In the genomic region with DNA sequence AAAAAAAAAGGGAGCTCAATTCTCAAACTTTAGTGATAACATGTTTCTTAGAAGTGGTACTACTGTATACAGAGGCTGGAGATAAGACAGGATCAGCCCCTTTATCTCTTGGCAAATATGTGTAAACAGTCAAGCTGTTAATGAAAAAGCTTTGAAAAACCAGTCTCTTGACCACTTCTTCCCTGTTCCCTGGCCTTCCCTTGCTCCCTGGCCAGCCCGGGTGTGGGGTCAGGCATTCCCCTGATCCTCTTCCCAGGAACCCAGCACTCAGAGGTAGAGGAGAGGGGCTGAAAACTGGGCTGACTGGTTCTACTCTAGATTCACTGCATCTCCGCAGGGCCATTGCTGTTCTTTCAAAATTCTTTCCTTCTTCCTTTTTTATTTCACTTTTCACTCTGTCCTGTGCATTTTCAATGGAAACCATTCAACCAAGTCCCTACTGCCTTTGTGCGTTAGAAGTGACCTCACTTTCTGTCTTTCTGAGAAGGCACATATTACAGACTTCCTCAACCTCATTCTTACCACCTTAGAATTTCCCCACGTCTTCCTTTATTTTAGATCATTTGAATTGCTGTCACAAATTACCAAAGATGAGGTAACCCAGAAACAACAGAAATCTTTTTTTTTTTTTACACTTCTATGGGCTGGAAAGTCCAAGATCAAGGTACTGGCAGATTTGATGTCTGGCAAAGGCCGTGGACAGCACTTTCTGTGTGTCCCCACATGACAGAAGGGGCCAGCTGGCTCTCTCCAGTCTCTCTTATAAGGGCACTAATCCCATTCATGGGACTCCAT, we compare ENCODE assay signal across 9 cellular contexts. TPM values are rescaled to one million over a fixed set of nuclear protein-coding genes. Genes with fewer than 3 reads are reported as not detected.
DNase-seq lines count a peak whose midpoint lies in the region; ATAC-seq and TF ChIP-seq lines count a peak whose summit lies in the region.
"Had no signal": no experiment of that assay in that cellular context is flagged by ENCODE, and none has a peak within 500 bp of the region (broad histone marks: within the 10 kb centered on the region; RNA-seq: fewer than 3 reads in every experiment).

No MANE protein-coding gene starts in this region.

- no peak overlapping the region for H2AK9ac ChIP-seq in IMR-90 (replicated peaks; ENCODE audit: low read depth, low read length, poor library complexity)

- no peak overlapping the region for H2AK5ac ChIP-seq in IMR-90 (ENCODE audit: low read depth, low read length)
- H2AK5ac ChIP-seq in mesendoderm (ENCODE audit: low read length), result no peak overlapping the region

- H2BK120ac ChIP-seq in IMR-90 (ENCODE audit: low read depth, low read length), result no peak overlapping the region
- no peak overlapping the region for H2BK120ac ChIP-seq in mesendoderm (ENCODE audit: low read depth, low read length)

- peak overlapping the region; percentile 31; the same call in 1 of the 2 replicates for H4K5ac ChIP-seq in IMR-90 (ENCODE audit: low read depth, low read length)
- H4K5ac ChIP-seq in mesendoderm (ENCODE audit: low read length), result no peak overlapping the region

- ATAC-seq in GM21515 (IDR thresholded peaks at IDR 0.05; ENCODE audit: unreplicated experiment) (peak; percentile 39), IMR-90 (ENCODE audit: low read depth) (no peak), HG02840 (IDR thresholded peaks at IDR 0.05; ENCODE audit: low FRiP score, unreplicated experiment) (no peak), PC-3 (no peak)

- TF ChIP-seq CTCF in GM13977 (IDR thresholded peaks at IDR 0.05; ENCODE audit: extremely low read depth, insufficient read depth, missing control alignments) (no peak), IMR-90 (conservative IDR thresholded peaks at IDR 0.05; ENCODE audit: low read depth, low read length) (no peak), PC-3 (conservative IDR thresholded peaks at IDR 0.05; ENCODE audit: low read depth, low read length) (no peak), dorsolateral prefrontal cortex (IDR thresholded peaks at IDR 0.05 in 54 of 56, conservative IDR thresholded peaks at IDR 0.05 in 2 of 56; ENCODE audit: low read depth in 1 of 56, partially characterized antibody in 56 of 56) (no peak)

- dilution Hi-C loops in IMR-90 (cut with HindIII; ENCODE audit: low sequenced_read_pairs, unreplicated experiment), result no loop called here

- TF ChIP-seq POLR2A in IMR-90 (IDR thresholded peaks at IDR 0.05; ENCODE audit: low read depth, low read length), result no peak

- POLR2A ChIA-PET in IMR-90 (lab: Charles Lee; ENCODE audit: unreplicated experiment) (no interaction called here), PC-3 (lab: Charles Lee; ENCODE audit: unreplicated experiment) (no interaction called here)

- H2BK20ac ChIP-seq in IMR-90 (ENCODE audit: low read depth, low read length), result no peak overlapping the region

- CTCF ChIA-PET in IMR-90 (lab: Yijun Ruan, JAX) (interaction anchor here (0.6 to 0.7 kb wide), 2 partner anchors 637 to 1315 kb away, joined by 3 to 4 read pairs; no protein-coding TSS in a partner anchor), PC-3 (lab: Charles Lee) (no interaction called here)

- H3K4me1 ChIP-seq in IMR-90 (ENCODE audit: control insufficient read depth, insufficient read depth, low read length), result peaks cover 8% of the 10 kb centered on the region
- peaks cover 3% of the 10 kb centered on the region for H3K4me1 ChIP-seq in mesendoderm (ENCODE audit: control insufficient read depth, low read depth, low read length)
- H3K4me1 ChIP-seq in PC-3 (ENCODE audit: insufficient read depth, low read length), result peaks cover 14% of the 10 kb centered on the region

- H3K9ac ChIP-seq in IMR-90 (ENCODE audit: low read depth, low read length) (no peak overlapping the region), mesendoderm (ENCODE audit: low read length) (no peak overlapping the region), PC-3 (ENCODE audit: low read length) (no peak overlapping the region)

- no peak for TF ChIP-seq RAD21 in IMR-90 (IDR thresholded peaks at IDR 0.05; ENCODE audit: low read length)

- no peaks in the 10 kb centered on the region for H3K9me2 ChIP-seq in PC-3 (replicated peaks; ENCODE audit: low read length)

- H3K36me3 ChIP-seq in IMR-90 (ENCODE audit: control insufficient read depth, insufficient read depth, low read length) (no peaks in the 10 kb centered on the region), mesendoderm (ENCODE audit: control insufficient read depth, insufficient read depth, low read length) (no peaks in the 10 kb centered on the region), PC-3 (ENCODE audit: low read depth, low read length) (no peaks in the 10 kb centered on the region)

- H4K91ac ChIP-seq in IMR-90 (ENCODE audit: insufficient read depth, low read depth, low read length), result no peak overlapping the region

- H3K23ac ChIP-seq in IMR-90 (ENCODE audit: low read depth, low read length) (no peak overlapping the region), mesendoderm (ENCODE audit: low read length) (no peak overlapping the region)

- H3F3A ChIP-seq in PC-3 (ENCODE audit: low read length, unreplicated experiment), result no peaks in the 10 kb centered on the region

- H3K27me3 ChIP-seq in IMR-90 (ENCODE audit: control insufficient read depth, insufficient read depth, low read length), result no peaks in the 10 kb centered on the region
- no peaks in the 10 kb centered on the region for H3K27me3 ChIP-seq in mesendoderm (ENCODE audit: insufficient read depth, low read length, poor library complexity)
- H3K27me3 ChIP-seq in PC-3 (ENCODE audit: low read length), result no peaks in the 10 kb centered on the region
- peaks cover 0 to 4% (median 0%) of the 10 kb centered on the region in 45 donors for H3K27me3 ChIP-seq in dorsolateral prefrontal cortex

- intact Hi-C loops in IMR-90 (cut with micrococcal nuclease), result no loop called here
- intact Hi-C loops in PC-3 (cut with micrococcal nuclease), result no loop called here
- intact Hi-C loops in dorsolateral prefrontal cortex (cut with DNase I), result no loop called here

- H3K4me2 ChIP-seq in IMR-90 (ENCODE audit: low read depth, low read length) (no peak overlapping the region; the same call in 1 of the 2 replicates), mesendoderm (ENCODE audit: low read length) (no peak overlapping the region), PC-3 (ENCODE audit: low read length) (no peak overlapping the region)

- no peak overlapping the region for H3K27ac ChIP-seq in IMR-90 (ENCODE audit: insufficient read depth, low read length)
- peak overlapping the region; percentile 25 for H3K27ac ChIP-seq in mesendoderm (ENCODE audit: low read depth, low read length)
- no peak overlapping the region for H3K27ac ChIP-seq in PC-3 (ENCODE audit: low read length)
- H3K27ac ChIP-seq in dorsolateral prefrontal cortex, result no peak overlapping the region

- H4K8ac ChIP-seq in IMR-90 (ENCODE audit: low read depth in 2 of 2, low read length in 2 of 2), result no peak overlapping the region
- no peak overlapping the region for H4K8ac ChIP-seq in mesendoderm (ENCODE audit: low read depth, low read length)

- H3K9me1 ChIP-seq in IMR-90 (ENCODE audit: insufficient read depth, low read length), result peaks cover 9% of the 10 kb centered on the region

- H3K18ac ChIP-seq in IMR-90 (ENCODE audit: low read depth, low read length) (peak overlapping the region; percentile 27), mesendoderm (ENCODE audit: low read length) (no peak overlapping the region)

- H3K9me3 ChIP-seq in IMR-90 (ENCODE audit: control insufficient read depth, insufficient read depth, low read length) (no peaks in the 10 kb centered on the region), PC-3 (ENCODE audit: low read length) (no peaks in the 10 kb centered on the region)

- no peak overlapping the region for H3K4ac ChIP-seq in IMR-90 (ENCODE audit: low read depth, low read length)
- H3K4ac ChIP-seq in mesendoderm (ENCODE audit: low read depth, low read length), result no peak overlapping the region

- peak; percentile 19 for DNase-seq in GM13977 (ENCODE audit: low spot score)
- DNase-seq in IMR-90, result no peak
- peak; percentile 61 for DNase-seq in mesendoderm
- no peak for DNase-seq in PC-3
- DNase-seq in NCI-H1436 treated with DMSO at 0.1 percent for 48 hours (lab: John Stamatoyannopoulos, UW), result no peak
- no peak for DNase-seq in dorsolateral prefrontal cortex
- DNase-seq: NCI-H1048 had no signal

- in situ Hi-C loops in GM13977 (cut with MboI; ENCODE audit: low pct_unique_long_range_greater_than_20kb, low sequenced_read_pairs, unreplicated experiment) (no loop called here), IMR-90 (cut with MboI; ENCODE audit: low sequenced_read_pairs) (no loop called here)

- H4K20me1 ChIP-seq in IMR-90 (ENCODE audit: insufficient read depth, low read length) (peaks cover 3% of the 10 kb centered on the region; the same call in 1 of the 2 replicates), PC-3 (ENCODE audit: low read length) (no peaks in the 10 kb centered on the region)

- BruUV-seq in IMR-90 (replicated peaks; lab: Mats Ljungman, UMichigan), result no TSS peak
- no TSS peak for BruUV-seq in PC-3 (replicated peaks; lab: Mats Ljungman, UMichigan)

- no peaks in the 10 kb centered on the region for H3K79me2 ChIP-seq in mesendoderm (ENCODE audit: control insufficient read depth, insufficient read depth, low read length)
- H3K79me2 ChIP-seq in PC-3 (ENCODE audit: low read length), result no peaks in the 10 kb centered on the region

- H3K56ac ChIP-seq in IMR-90 (ENCODE audit: extremely low read depth, insufficient read depth, low read length) (no peak overlapping the region), mesendoderm (ENCODE audit: low read length) (no peak overlapping the region)

- H2BK5ac ChIP-seq in IMR-90 (ENCODE audit: low read depth, low read length, poor library complexity, severe bottlenecking) (no peak overlapping the region), mesendoderm (ENCODE audit: low read length) (no peak overlapping the region)

- no peak overlapping the region for H3K4me3 ChIP-seq in IMR-90 (ENCODE audit: insufficient read depth, low read depth, low read length)
- H3K4me3 ChIP-seq in mesendoderm (ENCODE audit: low read length), result no peak overlapping the region
- H3K4me3 ChIP-seq in PC-3 (ENCODE audit: low read length), result no peak overlapping the region
- H3K4me3 ChIP-seq in dorsolateral prefrontal cortex, result no peak overlapping the region

- H2BK15ac ChIP-seq in IMR-90 (ENCODE audit: low read depth, low read length) (no peak overlapping the region), mesendoderm (replicated peaks; ENCODE audit: low read depth) (no peak overlapping the region)

- H3K79me1 ChIP-seq in IMR-90 (ENCODE audit: low read depth in 1 of 2, low read length in 2 of 2) (peaks cover 40 to 65% of the 10 kb centered on the region in 2 experiments), mesendoderm (ENCODE audit: low read length) (no peaks in the 10 kb centered on the region)

- H3K14ac ChIP-seq in IMR-90 (replicated peaks; ENCODE audit: low read depth, low read length), result no peak overlapping the region

- H2AFZ ChIP-seq in IMR-90 (replicated peaks; ENCODE audit: low read length, poor library complexity), result no peak overlapping the region
- H2AFZ ChIP-seq in PC-3 (ENCODE audit: low read length), result no peak overlapping the region

- 100% methylated on average over 1 of the region's 5 CpGs; no CpG with 5 or more reads in 1 of the 2 experiments for WGBS in IMR-90 (ENCODE audit: extremely low coverage in 2 of 2, insufficient read length in 1 of 2), 2 experiments
- no CpG with 5 or more reads among the region's 5 CpGs for WGBS in mesendoderm (ENCODE audit: extremely low coverage, insufficient coverage, low lambda C conversion rate)

RNA-seq across cellular contexts. Expression of a gene that starts 5.7 kb away (rescaled TPM):
- total RNA-seq in IMR-90 (2012; rRNA removed) (13.1 and 18.6 TPM in 2 replicates), PC-3 (2014; rRNA removed) (6.8 and 9.3 TPM in 2 replicates), dorsolateral prefrontal cortex (100 to 1,000 TPM in 75 of 120 experiments, 10 to 100 TPM in 45; 21.2 to 175 (median 105) TPM)
- 13.5 and 14.6 TPM in 2 replicates for polyA plus RNA-seq in IMR-90 (2012; rRNA removed)
- polyA plus RNA-seq in IMR-90 (2012; cell fraction: cytosol; rRNA removed), result 4.8 and 7.4 TPM in 2 replicates
- polyA plus RNA-seq in IMR-90 (2012; cell fraction: nucleus; rRNA removed; ENCODE audit: low replicate concordance), result 1.1 and 6.2 TPM in 2 replicates
- polyA plus RNA-seq in mesendoderm (2013, experiment 1 of 2), result 10.6 TPM
- polyA plus RNA-seq in mesendoderm (2013, experiment 2 of 2), result 10.4 TPM

Comparison
In these comparisons a context has a peak if more than half of its experiments do, and no peak if none do; other contexts are left out.
1. DNase-seq: peak in GM13977 (single experiment) and mesendoderm (single experiment); none in IMR-90 (single experiment), PC-3 (single experiment), NCI-H1436 treated with DMSO at 0.1 percent for 48 hours (single experiment) and dorsolateral prefrontal cortex (0 of 10).